In the genomic region with DNA sequence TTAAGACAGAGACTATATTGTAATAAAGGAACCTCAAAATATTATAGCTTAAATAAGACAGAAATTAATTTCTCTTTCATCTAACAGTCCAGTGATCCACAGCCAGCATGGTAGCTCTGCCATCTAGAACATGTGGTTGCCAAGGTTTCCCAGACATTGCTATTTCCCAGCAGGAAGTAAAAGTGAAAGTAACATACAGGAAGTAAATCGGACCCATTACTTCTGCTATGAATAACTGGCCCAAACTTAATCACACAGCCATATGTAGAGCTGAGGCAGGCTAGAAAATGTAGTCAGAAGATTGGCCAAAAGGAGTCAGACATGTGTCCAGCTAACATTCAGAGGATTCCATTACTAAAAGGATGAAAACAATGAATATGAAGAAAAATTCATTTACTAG, we compare ENCODE assay signal across 10 cellular contexts.
DNase-seq lines count a peak whose midpoint lies in the region; ATAC-seq and TF ChIP-seq lines count a peak whose summit lies in the region.
"Had no signal": no experiment of that assay in that cellular context is flagged by ENCODE, and none has a peak within 500 bp of the region (broad histone marks: within the 10 kb centered on the region; RNA-seq: fewer than 3 reads in every experiment).

No MANE protein-coding gene starts in this region.

- no peak overlapping the region for H3K27ac ChIP-seq in naive thymus-derived CD4-positive, alpha-beta T cell (ENCODE audit: low read depth, low read length)
- H3K27ac ChIP-seq: 22Rv1, SJSA1 had no signal

- H3K9me3 ChIP-seq in naive thymus-derived CD4-positive, alpha-beta T cell (ENCODE audit: control insufficient read depth in 2 of 3, low read length in 3 of 3) = no peaks in the 10 kb centered on the region
- H3K9me3 ChIP-seq: SJSA1 had no signal

- CTCF ChIA-PET in naive thymus-derived CD4-positive, alpha-beta T cell (lab: Charles Lee) = no interaction called here

- H3K4me1 ChIP-seq in naive thymus-derived CD4-positive, alpha-beta T cell (ENCODE audit: control insufficient read depth in 2 of 2, insufficient read depth in 2 of 2, low read length in 2 of 2) = no peaks in the 10 kb centered on the region
- H3K4me1 ChIP-seq: SJSA1 had no signal

- peaks cover 0 to 7% (median 6%) of the 10 kb centered on the region in 7 donors for H3K4me1 Mint-ChIP-seq in naive thymus-derived CD4-positive, alpha-beta T cell

- peaks cover 0 to 22% (median 2%) of the 10 kb centered on the region in 11 donors for H3K9me3 Mint-ChIP-seq in naive thymus-derived CD4-positive, alpha-beta T cell

- intact Hi-C loops in naive thymus-derived CD4-positive, alpha-beta T cell (cut with micrococcal nuclease) = no loop called here

- no peak overlapping the region for H3K27ac Mint-ChIP-seq in naive thymus-derived CD4-positive, alpha-beta T cell

- peak; percentile 63 for DNase-seq in NCI-H1092 treated with DMSO at 0.1 percent for 48 hours (lab: John Stamatoyannopoulos, UW)
- DNase-seq in NCI-H1092 (lab: John Stamatoyannopoulos, UW) = no peak
- DNase-seq in naive thymus-derived CD4-positive, alpha-beta T cell = no peak
- DNase-seq in GOT3 (lab: John Stamatoyannopoulos, UW) = no peak
- no peak for DNase-seq in activated CD4-positive, alpha-beta T cell treated with anti-CD3 and anti-CD28 coated beads, Interleukin-2, amount 50 U/mL, for 48 hours

- H3K27me3 ChIP-seq in naive thymus-derived CD4-positive, alpha-beta T cell (ENCODE audit: control insufficient read depth in 2 of 2, insufficient read depth in 2 of 2, low read length in 2 of 2) = no peaks in the 10 kb centered on the region
- H3K27me3 ChIP-seq: SJSA1 had no signal

- H3K36me3 ChIP-seq in naive thymus-derived CD4-positive, alpha-beta T cell (ENCODE audit: control insufficient read depth in 2 of 3, insufficient read depth in 3 of 3, low read length in 3 of 3) = no peaks in the 10 kb centered on the region
- H3K36me3 ChIP-seq: SJSA1 had no signal

- POLR2A ChIA-PET in naive thymus-derived CD4-positive, alpha-beta T cell (lab: Charles Lee) = no interaction called here

- no peaks in the 10 kb centered on the region for H3K36me3 Mint-ChIP-seq in naive thymus-derived CD4-positive, alpha-beta T cell

- peak; percentile 61 for ATAC-seq in HG03442 (IDR thresholded peaks at IDR 0.05; ENCODE audit: unreplicated experiment)
- ATAC-seq in SK-N-SH treated with all-trans-retinoic acid at 6 μM for 48 hours = peak; percentile 68
- no peak for ATAC-seq in naive thymus-derived CD4-positive, alpha-beta T cell
- ATAC-seq in HG03571 (IDR thresholded peaks at IDR 0.05; ENCODE audit: unreplicated experiment) = no peak

- peak overlapping the region in 7 of 10 donors; percentile 11 to 69 (median 32) for H3K4me3 Mint-ChIP-seq in naive thymus-derived CD4-positive, alpha-beta T cell

- H3K4me3 ChIP-seq in naive thymus-derived CD4-positive, alpha-beta T cell (ENCODE audit: low read length) = no peak overlapping the region
- H3K4me3 ChIP-seq: SJSA1 had no signal

- peaks cover 3 to 17% (median 8%) of the 10 kb centered on the region in 5 donors for H3K27me3 Mint-ChIP-seq in naive thymus-derived CD4-positive, alpha-beta T cell

TF ChIP-seq in SK-N-SH treated with all-trans-retinoic acid at 6 μM for 48 hours, 23 proteins besides CTCF, POLR2A, EP300 and RAD21:
- TF ChIP-seq GLIS3 (CRISPR knock-in tag; IDR thresholded peaks at IDR 0.05) (no peak), POU6F1 (CRISPR knock-in tag; IDR thresholded peaks at IDR 0.05; ENCODE audit: borderline replicate concordance, low read depth) (no peak), ZC3H10 (CRISPR knock-in tag; IDR thresholded peaks at IDR 0.05) (no peak), PPARA (CRISPR knock-in tag; IDR thresholded peaks at IDR 0.05; ENCODE audit: borderline replicate concordance) (no peak), SNAI2 (CRISPR knock-in tag; IDR thresholded peaks at IDR 0.05) (no peak), ESRRG (CRISPR knock-in tag; IDR thresholded peaks at IDR 0.05) (no peak), TOX (CRISPR knock-in tag; IDR thresholded peaks at IDR 0.05; ENCODE audit: borderline replicate concordance) (no peak), ARNTL (CRISPR knock-in tag; IDR thresholded peaks at IDR 0.05; ENCODE audit: borderline replicate concordance, low read depth) (no peak), ZFP30 (CRISPR knock-in tag; IDR thresholded peaks at IDR 0.05) (no peak), BACH2 (CRISPR knock-in tag; IDR thresholded peaks at IDR 0.05; ENCODE audit: borderline replicate concordance) (no peak), ZNF8 (CRISPR knock-in tag; IDR thresholded peaks at IDR 0.05) (no peak), ZNF565 (CRISPR knock-in tag; conservative IDR thresholded peaks at IDR 0.05; ENCODE audit: low read depth) (no peak), OSR1 (CRISPR knock-in tag; IDR thresholded peaks at IDR 0.05) (no peak), ZFP3 (CRISPR knock-in tag; IDR thresholded peaks at IDR 0.05) (no peak), RARB (CRISPR knock-in tag; IDR thresholded peaks at IDR 0.05) (no peak), ZNF70 (CRISPR knock-in tag; IDR thresholded peaks at IDR 0.05) (no peak), CSRNP3 (CRISPR knock-in tag; IDR thresholded peaks at IDR 0.05) (no peak)
- TF ChIP-seq, protein P1, sequence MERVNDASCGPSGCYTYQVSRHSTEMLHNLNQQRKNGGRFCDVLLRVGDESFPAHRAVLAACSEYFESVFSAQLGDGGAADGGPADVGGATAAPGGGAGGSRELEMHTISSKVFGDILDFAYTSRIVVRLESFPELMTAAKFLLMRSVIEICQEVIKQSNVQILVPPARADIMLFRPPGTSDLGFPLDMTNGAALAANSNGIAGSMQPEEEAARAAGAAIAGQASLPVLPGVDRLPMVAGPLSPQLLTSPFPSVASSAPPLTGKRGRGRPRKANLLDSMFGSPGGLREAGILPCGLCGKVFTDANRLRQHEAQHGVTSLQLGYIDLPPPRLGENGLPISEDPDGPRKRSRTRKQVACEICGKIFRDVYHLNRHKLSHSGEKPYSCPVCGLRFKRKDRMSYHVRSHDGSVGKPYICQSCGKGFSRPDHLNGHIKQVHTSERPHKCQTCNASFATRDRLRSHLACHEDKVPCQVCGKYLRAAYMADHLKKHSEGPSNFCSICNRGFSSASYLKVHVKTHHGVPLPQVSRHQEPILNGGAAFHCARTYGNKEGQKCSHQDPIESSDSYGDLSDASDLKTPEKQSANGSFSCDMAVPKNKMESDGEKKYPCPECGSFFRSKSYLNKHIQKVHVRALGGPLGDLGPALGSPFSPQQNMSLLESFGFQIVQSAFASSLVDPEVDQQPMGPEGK (CRISPR knock-in tag; IDR thresholded peaks at IDR 0.05; ENCODE audit: borderline replicate concordance) = no peak
- TF ChIP-seq, protein P2, sequence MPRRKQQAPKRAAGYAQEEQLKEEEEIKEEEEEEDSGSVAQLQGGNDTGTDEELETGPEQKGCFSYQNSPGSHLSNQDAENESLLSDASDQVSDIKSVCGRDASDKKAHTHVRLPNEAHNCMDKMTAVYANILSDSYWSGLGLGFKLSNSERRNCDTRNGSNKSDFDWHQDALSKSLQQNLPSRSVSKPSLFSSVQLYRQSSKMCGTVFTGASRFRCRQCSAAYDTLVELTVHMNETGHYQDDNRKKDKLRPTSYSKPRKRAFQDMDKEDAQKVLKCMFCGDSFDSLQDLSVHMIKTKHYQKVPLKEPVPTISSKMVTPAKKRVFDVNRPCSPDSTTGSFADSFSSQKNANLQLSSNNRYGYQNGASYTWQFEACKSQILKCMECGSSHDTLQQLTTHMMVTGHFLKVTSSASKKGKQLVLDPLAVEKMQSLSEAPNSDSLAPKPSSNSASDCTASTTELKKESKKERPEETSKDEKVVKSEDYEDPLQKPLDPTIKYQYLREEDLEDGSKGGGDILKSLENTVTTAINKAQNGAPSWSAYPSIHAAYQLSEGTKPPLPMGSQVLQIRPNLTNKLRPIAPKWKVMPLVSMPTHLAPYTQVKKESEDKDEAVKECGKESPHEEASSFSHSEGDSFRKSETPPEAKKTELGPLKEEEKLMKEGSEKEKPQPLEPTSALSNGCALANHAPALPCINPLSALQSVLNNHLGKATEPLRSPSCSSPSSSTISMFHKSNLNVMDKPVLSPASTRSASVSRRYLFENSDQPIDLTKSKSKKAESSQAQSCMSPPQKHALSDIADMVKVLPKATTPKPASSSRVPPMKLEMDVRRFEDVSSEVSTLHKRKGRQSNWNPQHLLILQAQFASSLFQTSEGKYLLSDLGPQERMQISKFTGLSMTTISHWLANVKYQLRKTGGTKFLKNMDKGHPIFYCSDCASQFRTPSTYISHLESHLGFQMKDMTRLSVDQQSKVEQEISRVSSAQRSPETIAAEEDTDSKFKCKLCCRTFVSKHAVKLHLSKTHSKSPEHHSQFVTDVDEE (CRISPR knock-in tag; IDR thresholded peaks at IDR 0.05) = no peak

Comparison
In these comparisons a context has a peak if more than half of its experiments do, and no peak if none do; other contexts are left out.
1. ATAC-seq: peak in HG03442 (single experiment) and SK-N-SH treated with all-trans-retinoic acid at 6 μM for 48 hours (single experiment); none in naive thymus-derived CD4-positive, alpha-beta T cell (single experiment) and HG03571 (single experiment).